ENCODE assay signal across 16 cellular contexts in the genomic region with DNA sequence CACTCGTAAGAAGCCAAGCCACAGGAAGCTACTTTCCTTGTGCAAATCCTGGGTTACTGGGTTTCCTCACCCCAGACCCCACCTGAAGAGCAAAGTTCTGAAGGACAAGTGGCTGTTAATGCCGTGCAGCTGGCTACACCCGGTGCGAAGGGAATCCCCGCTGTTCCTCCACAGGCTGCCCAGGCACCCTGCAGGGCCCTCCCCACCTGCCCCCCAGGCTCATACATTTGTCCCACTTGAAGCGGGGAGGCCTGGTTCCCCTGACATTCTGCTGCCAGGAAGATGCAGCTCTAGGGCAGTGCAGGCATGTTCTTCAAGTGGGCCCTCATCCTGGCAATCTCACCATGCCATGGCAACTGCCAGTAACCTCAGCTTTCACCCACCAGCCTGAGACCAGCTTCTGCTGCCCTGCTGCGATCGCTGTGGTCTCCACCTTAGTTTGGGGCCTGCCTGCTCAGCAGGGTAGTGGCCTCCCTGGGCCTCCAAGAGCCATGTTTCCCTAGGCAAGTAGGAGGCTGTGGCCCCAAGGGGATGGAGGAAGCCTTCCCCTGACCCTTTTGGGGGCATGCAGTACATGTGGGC.
"Had no signal": no experiment of that assay in that cellular context is flagged by ENCODE, and none has a peak within 500 bp of the region (broad histone marks: within the 10 kb centered on the region; RNA-seq: fewer than 3 reads in every experiment).

No MANE protein-coding gene starts in this region.

- H3K27me3 ChIP-seq: brain microvascular endothelial cell, hepatocyte had no signal

- H3K4me1 ChIP-seq: parathyroid adenoma, tibial artery had no signal

- DNase-seq: activated CD4-positive, alpha-beta T cell treated with anti-CD3 and anti-CD28 coated beads for 4 hours; activated CD8-positive, alpha-beta T cell treated with anti-CD3 and anti-CD28 coated beads, Interleukin-2, amount 10 ng/mL, durations not matched to agents 7 days and 5 days; activated effector memory CD4-positive, alpha-beta T cell treated with Interleukin-2 at 50 U/mL for 16 hours; amniotic stem cell; brain microvascular endothelial cell; endodermal cell; erythroblast; stimulated activated CD4-positive, alpha-beta T cell treated with anti-CD3 and anti-CD28 coated beads, Interleukin-15, amount 100 ng/mL, for 24 hours; stimulated activated CD4-positive, alpha-beta T cell treated with anti-CD3 and anti-CD28 coated beads, Interleukin-4, amount 100 ng/mL, for 24 hours; T-cell; T1000; tibial artery had no signal

- H3K4me3 ChIP-seq: hepatocyte, tibial artery had no signal

- ATAC-seq: activated CD8-positive, alpha-beta T cell treated with anti-CD3 and anti-CD28 coated beads, Interleukin-2, amount 10 ng/mL, durations not matched to agents 7 days and 5 days; activated naive CD4-positive, alpha-beta T cell treated with anti-CD3 and anti-CD28 coated beads, Interleukin-2, amount 50 U/mL, for 72 hours; T-cell had no signal

- H3K27ac ChIP-seq: brain microvascular endothelial cell, hepatocyte, parathyroid adenoma, tibial artery, VCaP had no signal

- H3K36me3 ChIP-seq: brain microvascular endothelial cell, tibial artery had no signal

- H3K9me3 ChIP-seq: tibial artery had no signal
